ENCODE assay signal across 17 cellular contexts in genomic region chr21:34770581-34770980, GRCh38.
"Had no signal": no experiment of that assay in that cellular context is flagged by ENCODE, and none has a peak within 500 bp of the region (broad histone marks: within the 10 kb centered on the region; RNA-seq: fewer than 3 reads in every experiment).

No MANE protein-coding gene starts in this region.

- H3K27ac ChIP-seq: foreskin keratinocyte, hepatocyte, upper lobe of right lung had no signal

- H3K36me3 ChIP-seq: upper lobe of right lung had no signal

- H3K27me3 ChIP-seq: foreskin keratinocyte, hepatocyte, upper lobe of right lung had no signal

- H3K9me3 ChIP-seq: upper lobe of right lung had no signal

- H3K4me3 ChIP-seq: hepatocyte, lung, upper lobe of right lung had no signal

- H3K79me2 ChIP-seq: hepatocyte had no signal

- H3K4me1 ChIP-seq: upper lobe of right lung had no signal

- H2AFZ ChIP-seq: hepatocyte had no signal

- ATAC-seq: activated CD8-positive, alpha-beta memory T cell treated with anti-CD3 and anti-CD28 coated beads, Interleukin-2, amount 10 ng/mL, durations not matched to agents 7 days and 5 days; esophagus mucosa; foreskin keratinocyte; left lobe of liver; upper lobe of right lung had no signal

- DNase-seq: activated B cell treated with CpG ODN at 0.5 μM for 24 hours; activated CD4-positive, alpha-beta memory T cell treated with anti-CD3 and anti-CD28 coated beads, Interleukin-2, amount 10 ng/mL, durations not matched to agents 7 days and 5 days; activated CD4-positive, alpha-beta T cell treated with anti-CD3 and anti-CD28 coated beads for 48 hours; activated CD8-positive, alpha-beta memory T cell treated with anti-CD3 and anti-CD28 coated beads, Interleukin-2, amount 10 ng/mL, durations not matched to agents 7 days and 5 days; activated naive CD4-positive, alpha-beta T cell; activated naive CD8-positive, alpha-beta T cell treated with anti-CD3 and anti-CD28 coated beads for 36 hours; amygdala; cortex of kidney; foreskin keratinocyte; stimulated activated CD4-positive, alpha-beta T cell treated with anti-CD3 and anti-CD28 coated beads, Interleukin-2, amount 100 ng/mL, for 24 hours; T-helper 1 cell; T-helper 9 cell; upper lobe of right lung had no signal

- H3K4me2 ChIP-seq: hepatocyte had no signal
